ENCODE assay signal across 8 cellular contexts in the genomic region with DNA sequence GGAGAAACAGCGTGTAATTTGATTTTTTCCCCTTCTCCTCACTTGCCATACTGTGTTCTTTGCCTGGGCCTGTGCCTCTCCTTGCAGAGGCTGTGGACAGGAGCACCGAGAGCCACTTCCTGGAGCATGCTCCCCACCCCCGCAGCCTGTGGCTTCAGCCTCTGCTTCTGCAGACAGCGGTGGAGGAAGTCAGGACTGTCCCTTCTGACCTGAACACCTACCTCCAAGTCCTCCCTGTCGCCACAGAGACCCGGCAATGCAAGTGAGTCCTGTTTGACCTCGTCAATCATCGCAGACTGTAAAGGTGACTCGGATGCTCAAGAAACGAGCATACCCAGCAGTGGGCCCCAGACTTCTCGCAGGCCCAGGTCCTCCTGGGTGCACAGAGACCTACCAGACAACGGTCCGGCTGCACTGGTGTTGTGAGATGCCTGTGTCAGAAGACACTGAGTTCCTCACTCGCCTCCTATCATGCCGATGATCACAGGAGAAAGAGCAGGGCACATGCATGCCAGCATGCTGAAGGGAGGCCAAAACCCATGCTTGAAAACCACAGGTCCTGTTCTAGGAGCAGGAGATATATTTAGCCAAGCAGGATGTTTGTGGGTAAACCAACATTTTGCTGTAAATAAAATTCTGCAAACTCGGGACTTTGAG.
DNase-seq lines count a peak whose midpoint lies in the region; ATAC-seq and TF ChIP-seq lines count a peak whose summit lies in the region.

No MANE protein-coding gene starts in this region.

- H3K4me1 ChIP-seq in Peyer's patch (peaks cover 9 to 56% (median 20%) of the 10 kb centered on the region in 4 donors), uterus (no peaks in the 10 kb centered on the region)
- peaks cover 15 to 38% of the 10 kb centered on the region in 2 donors for H3K4me1 ChIP-seq in naive thymus-derived CD4-positive, alpha-beta T cell (ENCODE audit: control insufficient read depth in 2 of 2, insufficient read depth in 2 of 2, low read length in 2 of 2)

- TF ChIP-seq CTCF in Peyer's patch (IDR thresholded peaks at IDR 0.05) (no peak), uterus (IDR thresholded peaks at IDR 0.05) (no peak)

- peak overlapping the region; percentile 75 for H3K4me3 Mint-ChIP-seq in activated T-cell treated with anti-CD3 and anti-CD28 coated beads, Interleukin-2, amount 50 U/mL, for 24 hours
- H3K4me3 Mint-ChIP-seq in central memory CD8-positive, alpha-beta T cell: peak overlapping the region; percentile 79
- peak overlapping the region; percentile 39 to 89 (median 60) for H3K4me3 Mint-ChIP-seq in naive thymus-derived CD4-positive, alpha-beta T cell

- ATAC-seq in HG02840 (IDR thresholded peaks at IDR 0.05; ENCODE audit: low FRiP score, unreplicated experiment): peak; percentile 58
- peak; percentile 14 for ATAC-seq in central memory CD8-positive, alpha-beta T cell (replicated peaks; ENCODE audit: extremely low read depth, poor library complexity, severe bottlenecking)
- ATAC-seq in naive thymus-derived CD4-positive, alpha-beta T cell: peak; percentile 40

- no peaks in the 10 kb centered on the region for H3K9me3 ChIP-seq in Peyer's patch
- no peaks in the 10 kb centered on the region for H3K9me3 ChIP-seq in naive thymus-derived CD4-positive, alpha-beta T cell (ENCODE audit: control insufficient read depth in 2 of 3, low read length in 3 of 3)
- H3K9me3 ChIP-seq in uterus: no peaks in the 10 kb centered on the region

- H3K9me3 Mint-ChIP-seq in activated T-cell treated with anti-CD3 and anti-CD28 coated beads, Interleukin-2, amount 50 U/mL, for 24 hours: no peaks in the 10 kb centered on the region
- no peaks in the 10 kb centered on the region for H3K9me3 Mint-ChIP-seq in central memory CD8-positive, alpha-beta T cell
- no peaks in the 10 kb centered on the region for H3K9me3 Mint-ChIP-seq in naive thymus-derived CD4-positive, alpha-beta T cell

- no peaks in the 10 kb centered on the region for H3K36me3 ChIP-seq in Peyer's patch
- H3K36me3 ChIP-seq in naive thymus-derived CD4-positive, alpha-beta T cell (ENCODE audit: control insufficient read depth in 2 of 3, insufficient read depth in 3 of 3, low read length in 3 of 3): no peaks in the 10 kb centered on the region
- no peaks in the 10 kb centered on the region for H3K36me3 ChIP-seq in uterus

- intact Hi-C loops in naive thymus-derived CD4-positive, alpha-beta T cell (cut with micrococcal nuclease): loop anchor here in 1 of 2 donors (1.0 to 5.0 kb wide), 4 partner anchors 16 to 199 kb away; a partner anchor contains a TSS
- intact Hi-C loops in uterus (cut with DNase I; ENCODE audit: low total_unique reads): no loop called here

- TF ChIP-seq POLR2A in Peyer's patch (IDR thresholded peaks at IDR 0.05): no peak
- no peak for TF ChIP-seq POLR2A in uterus (IDR thresholded peaks at IDR 0.05)

- H3K27ac Mint-ChIP-seq in activated T-cell treated with anti-CD3 and anti-CD28 coated beads, Interleukin-2, amount 50 U/mL, for 24 hours: peak overlapping the region; percentile 96
- H3K27ac Mint-ChIP-seq in central memory CD8-positive, alpha-beta T cell (ENCODE audit: low read depth): peak overlapping the region; percentile 89
- H3K27ac Mint-ChIP-seq in naive thymus-derived CD4-positive, alpha-beta T cell: peak overlapping the region in 8 of 9 donors; percentile 6 to 97 (median 26)

- H3K27ac ChIP-seq in Peyer's patch (peak overlapping the region; percentile 67 to 89 (median 82)), uterus (no peak overlapping the region)
- no peak overlapping the region for H3K27ac ChIP-seq in naive thymus-derived CD4-positive, alpha-beta T cell (ENCODE audit: low read depth, low read length)

- no peaks in the 10 kb centered on the region for H3K27me3 Mint-ChIP-seq in activated T-cell treated with anti-CD3 and anti-CD28 coated beads, Interleukin-2, amount 50 U/mL, for 24 hours
- H3K27me3 Mint-ChIP-seq in central memory CD8-positive, alpha-beta T cell: no peaks in the 10 kb centered on the region
- no peaks in the 10 kb centered on the region for H3K27me3 Mint-ChIP-seq in naive thymus-derived CD4-positive, alpha-beta T cell

- CTCF ChIA-PET in naive thymus-derived CD4-positive, alpha-beta T cell (lab: Charles Lee): interaction anchor here (0.8 kb wide), 1 partner anchor 103 kb away, joined by 3 read pairs; no protein-coding TSS in a partner anchor

- H3K36me3 Mint-ChIP-seq in activated T-cell treated with anti-CD3 and anti-CD28 coated beads, Interleukin-2, amount 50 U/mL, for 24 hours (ENCODE audit: low read depth): peaks cover 2% of the 10 kb centered on the region
- peaks cover 2% of the 10 kb centered on the region for H3K36me3 Mint-ChIP-seq in central memory CD8-positive, alpha-beta T cell (ENCODE audit: insufficient read depth)
- peaks cover 0 to 13% (median 0%) of the 10 kb centered on the region in 5 donors for H3K36me3 Mint-ChIP-seq in naive thymus-derived CD4-positive, alpha-beta T cell

- H3K27me3 ChIP-seq in Peyer's patch (no peaks in the 10 kb centered on the region), uterus (no peaks in the 10 kb centered on the region)
- no peaks in the 10 kb centered on the region for H3K27me3 ChIP-seq in naive thymus-derived CD4-positive, alpha-beta T cell (ENCODE audit: control insufficient read depth in 2 of 2, insufficient read depth in 2 of 2, low read length in 2 of 2)

- H3K4me1 Mint-ChIP-seq in activated T-cell treated with anti-CD3 and anti-CD28 coated beads, Interleukin-2, amount 50 U/mL, for 24 hours (ENCODE audit: low read depth): peaks cover 63% of the 10 kb centered on the region
- peaks cover 45% of the 10 kb centered on the region for H3K4me1 Mint-ChIP-seq in central memory CD8-positive, alpha-beta T cell
- H3K4me1 Mint-ChIP-seq in naive thymus-derived CD4-positive, alpha-beta T cell: peaks cover 13 to 77% (median 35%) of the 10 kb centered on the region in 7 donors

- peak; percentile 75 for DNase-seq in activated T-cell treated with anti-CD3 and anti-CD28 coated beads, Interleukin-2, amount 50 U/mL, for 24 hours
- no peak for DNase-seq in activated T-cell treated with anti-CD3 and anti-CD28 coated beads, Interleukin-2, amount 50 U/mL, for 1 hour
- DNase-seq in Peyer's patch (peak; percentile 70 to 94 (median 85)), retina (no peak), uterus (no peak)
- DNase-seq in central memory CD8-positive, alpha-beta T cell (ENCODE audit: low spot score in 2 of 2): no peak
- DNase-seq in naive thymus-derived CD4-positive, alpha-beta T cell: peak in 2 of 9 donors; percentile 16 to 75

- POLR2A ChIA-PET in naive thymus-derived CD4-positive, alpha-beta T cell (lab: Charles Lee): no interaction called here

- peak overlapping the region in 3 of 4 donors; percentile 1 to 12 (median 1) for H3K4me3 ChIP-seq in Peyer's patch
- peak overlapping the region; percentile 5 for H3K4me3 ChIP-seq in naive thymus-derived CD4-positive, alpha-beta T cell (ENCODE audit: low read length)
- no peak overlapping the region for H3K4me3 ChIP-seq in uterus

Comparison
In these comparisons a context has a peak if more than half of its experiments do, and no peak if none do; other contexts are left out.
1. DNase-seq: peak in activated T-cell treated with anti-CD3 and anti-CD28 coated beads, Interleukin-2, amount 50 U/mL, for 24 hours (single experiment) and Peyer's patch (3 of 3); none in activated T-cell treated with anti-CD3 and anti-CD28 coated beads, Interleukin-2, amount 50 U/mL, for 1 hour (single experiment), central memory CD8-positive, alpha-beta T cell (0 of 2), retina (single experiment) and uterus (0 of 2).
2. H3K27ac Mint-ChIP-seq: peak in every context shown above with its lines; median percentile 96 in activated T-cell treated with anti-CD3 and anti-CD28 coated beads, Interleukin-2, amount 50 U/mL, for 24 hours; 89 in central memory CD8-positive, alpha-beta T cell; 26 in naive thymus-derived CD4-positive, alpha-beta T cell.
3. H3K27ac ChIP-seq: peak in Peyer's patch (4 of 4); none in naive thymus-derived CD4-positive, alpha-beta T cell (single experiment) and uterus (0 of 2).
4. H3K4me3 ChIP-seq: peak in Peyer's patch (3 of 4) and naive thymus-derived CD4-positive, alpha-beta T cell (single experiment); none in uterus (0 of 2).
5. Peak in every context shown above with its lines, with median percentiles within 50 percentile points of each other: H3K4me3 Mint-ChIP-seq and ATAC-seq.